8 cellular contexts compared by ENCODE assay signal in genomic region chr9:137223078-137224040, GRCh38. TPM values are rescaled to one million over a fixed set of nuclear protein-coding genes. Genes with fewer than 3 reads are reported as not detected.
A peak's percentile ranks its signal among the peaks of the same experiment; 100 is the strongest.
DNase-seq lines count a peak whose midpoint lies in the region; ATAC-seq and TF ChIP-seq lines count a peak whose summit lies in the region.

No MANE protein-coding gene starts in this region.

- H3K27ac ChIP-seq in caudate nucleus (ENCODE audit: low read depth, low read length): peak overlapping the region; percentile 71

- ATAC-seq in HG03175 (IDR thresholded peaks at IDR 0.05; ENCODE audit: unreplicated experiment): peak; percentile 74
- peak; percentile 73 for ATAC-seq in WTC11

- in situ Hi-C loops in GM18951 (cut with MboI; ENCODE audit: low sequenced_read_pairs, unreplicated experiment): loop anchor here (10.0 kb wide), 1 partner anchor 99 kb away; no protein-coding TSS in a partner anchor

- H3K4me3 Mint-ChIP-seq in WTC11: peak overlapping the region; percentile 77

- POLR2A ChIA-PET in WTC11 (lab: Charles Lee): interaction anchor here (0.7 to 2.8 kb wide), 8 partner anchors 12 to 194 kb away, joined by 3 to 12 read pairs (median 4); partner anchors contain the start of genes MAN1B1 and TPRN

- DNase-seq in AG08396 (ENCODE audit: low spot score) (peak; percentile 100), NCI-H2227 treated with DMSO at 0.1 percent for 48 hours (lab: John Stamatoyannopoulos, UW) (peak; percentile 88), WTC11 (ENCODE audit: low spot score) (peak; percentile 97), caudate nucleus (lab: John Stamatoyannopoulos, UW) (peak; percentile 84 to 99 (median 96)), inferior parietal cortex (ENCODE audit: extremely low spot score) (peak; percentile 97), smooth muscle cell of the brain vasculature (ENCODE audit: low read depth, low spot score) (peak; percentile 95)

- H3K9me3 Mint-ChIP-seq in WTC11: no peaks in the 10 kb centered on the region

- H3K36me3 Mint-ChIP-seq in WTC11: no peaks in the 10 kb centered on the region

- peak; percentile 86 for TF ChIP-seq POLR2A in GM18951 (IDR thresholded peaks at IDR 0.05; ENCODE audit: extremely low read depth, insufficient read depth, insufficient read length)

- H3K4me1 Mint-ChIP-seq in WTC11: peaks cover 3% of the 10 kb centered on the region

- no peak for TF ChIP-seq CTCF in WTC11 (IDR thresholded peaks at IDR 0.05)

- CTCF ChIA-PET in WTC11 (lab: Charles Lee): interaction anchor here (0.6 to 8.9 kb wide), 35 partner anchors 10 to 459 kb away, joined by 3 to 143 read pairs (median 5); partner anchors contain the start of genes EXD3, GRIN1, NOXA1 and NPDC1

- no peak overlapping the region for H3K27ac Mint-ChIP-seq in WTC11

- H3K27me3 Mint-ChIP-seq in WTC11 (ENCODE audit: low read depth): no peaks in the 10 kb centered on the region

TF ChIP-seq in WTC11, 78 proteins besides CTCF, POLR2A, EP300 and RAD21 (continues in another document):
- peak; percentile 43 for TF ChIP-seq NFYB (CRISPR knock-in tag; conservative IDR thresholded peaks at IDR 0.05; ENCODE audit: low read depth)
- no peak for TF ChIP-seq NFE2L1 (CRISPR knock-in tag; IDR thresholded peaks at IDR 0.05)
- no peak for TF ChIP-seq SMAD4 (CRISPR knock-in tag; IDR thresholded peaks at IDR 0.05)
- 0 out of 2 replicates have a peak, but pooled peaks have one; percentile 14 for TF ChIP-seq FOXK1 (CRISPR knock-in tag; IDR thresholded peaks at IDR 0.05)
- TF ChIP-seq KAT7 (CRISPR knock-in tag; IDR thresholded peaks at IDR 0.05; ENCODE audit: borderline replicate concordance): no peak
- TF ChIP-seq SMAD3 (CRISPR knock-in tag; IDR thresholded peaks at IDR 0.05; ENCODE audit: borderline replicate concordance): no peak
- peak; percentile 97 for TF ChIP-seq PRDM15 (CRISPR knock-in tag; IDR thresholded peaks at IDR 0.05)
- TF ChIP-seq, protein P1, sequence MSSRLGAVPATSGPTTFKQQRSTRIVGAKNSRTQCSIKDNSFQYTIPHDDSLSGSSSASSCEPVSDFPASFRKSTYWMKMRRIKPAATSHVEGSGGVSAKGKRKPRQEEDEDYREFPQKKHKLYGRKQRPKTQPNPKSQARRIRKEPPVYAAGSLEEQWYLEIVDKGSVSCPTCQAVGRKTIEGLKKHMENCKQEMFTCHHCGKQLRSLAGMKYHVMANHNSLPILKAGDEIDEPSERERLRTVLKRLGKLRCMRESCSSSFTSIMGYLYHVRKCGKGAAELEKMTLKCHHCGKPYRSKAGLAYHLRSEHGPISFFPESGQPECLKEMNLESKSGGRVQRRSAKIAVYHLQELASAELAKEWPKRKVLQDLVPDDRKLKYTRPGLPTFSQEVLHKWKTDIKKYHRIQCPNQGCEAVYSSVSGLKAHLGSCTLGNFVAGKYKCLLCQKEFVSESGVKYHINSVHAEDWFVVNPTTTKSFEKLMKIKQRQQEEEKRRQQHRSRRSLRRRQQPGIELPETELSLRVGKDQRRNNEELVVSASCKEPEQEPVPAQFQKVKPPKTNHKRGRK (CRISPR knock-in tag; IDR thresholded peaks at IDR 0.05; ENCODE audit: borderline replicate concordance): no peak
- TF ChIP-seq ZNF138 (CRISPR knock-in tag; conservative IDR thresholded peaks at IDR 0.05): no peak
- TF ChIP-seq, protein P2, sequence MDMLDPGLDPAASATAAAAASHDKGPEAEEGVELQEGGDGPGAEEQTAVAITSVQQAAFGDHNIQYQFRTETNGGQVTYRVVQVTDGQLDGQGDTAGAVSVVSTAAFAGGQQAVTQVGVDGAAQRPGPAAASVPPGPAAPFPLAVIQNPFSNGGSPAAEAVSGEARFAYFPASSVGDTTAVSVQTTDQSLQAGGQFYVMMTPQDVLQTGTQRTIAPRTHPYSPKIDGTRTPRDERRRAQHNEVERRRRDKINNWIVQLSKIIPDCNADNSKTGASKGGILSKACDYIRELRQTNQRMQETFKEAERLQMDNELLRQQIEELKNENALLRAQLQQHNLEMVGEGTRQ (CRISPR knock-in tag; IDR thresholded peaks at IDR 0.05): no peak
- TF ChIP-seq, protein P3, sequence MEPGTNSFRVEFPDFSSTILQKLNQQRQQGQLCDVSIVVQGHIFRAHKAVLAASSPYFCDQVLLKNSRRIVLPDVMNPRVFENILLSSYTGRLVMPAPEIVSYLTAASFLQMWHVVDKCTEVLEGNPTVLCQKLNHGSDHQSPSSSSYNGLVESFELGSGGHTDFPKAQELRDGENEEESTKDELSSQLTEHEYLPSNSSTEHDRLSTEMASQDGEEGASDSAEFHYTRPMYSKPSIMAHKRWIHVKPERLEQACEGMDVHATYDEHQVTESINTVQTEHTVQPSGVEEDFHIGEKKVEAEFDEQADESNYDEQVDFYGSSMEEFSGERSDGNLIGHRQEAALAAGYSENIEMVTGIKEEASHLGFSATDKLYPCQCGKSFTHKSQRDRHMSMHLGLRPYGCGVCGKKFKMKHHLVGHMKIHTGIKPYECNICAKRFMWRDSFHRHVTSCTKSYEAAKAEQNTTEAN (CRISPR knock-in tag; IDR thresholded peaks at IDR 0.05): 0 out of 2 replicates have a peak, but pooled peaks have one; percentile 12
- TF ChIP-seq, protein P4, sequence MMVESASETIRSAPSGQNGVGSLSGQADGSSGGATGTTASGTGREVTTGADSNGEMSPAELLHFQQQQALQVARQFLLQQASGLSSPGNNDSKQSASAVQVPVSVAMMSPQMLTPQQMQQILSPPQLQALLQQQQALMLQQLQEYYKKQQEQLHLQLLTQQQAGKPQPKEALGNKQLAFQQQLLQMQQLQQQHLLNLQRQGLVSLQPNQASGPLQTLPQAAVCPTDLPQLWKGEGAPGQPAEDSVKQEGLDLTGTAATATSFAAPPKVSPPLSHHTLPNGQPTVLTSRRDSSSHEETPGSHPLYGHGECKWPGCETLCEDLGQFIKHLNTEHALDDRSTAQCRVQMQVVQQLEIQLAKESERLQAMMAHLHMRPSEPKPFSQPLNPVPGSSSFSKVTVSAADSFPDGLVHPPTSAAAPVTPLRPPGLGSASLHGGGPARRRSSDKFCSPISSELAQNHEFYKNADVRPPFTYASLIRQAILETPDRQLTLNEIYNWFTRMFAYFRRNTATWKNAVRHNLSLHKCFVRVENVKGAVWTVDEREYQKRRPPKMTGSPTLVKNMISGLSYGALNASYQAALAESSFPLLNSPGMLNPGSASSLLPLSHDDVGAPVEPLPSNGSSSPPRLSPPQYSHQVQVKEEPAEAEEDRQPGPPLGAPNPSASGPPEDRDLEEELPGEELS (CRISPR knock-in tag; IDR thresholded peaks at IDR 0.05): peak; percentile 50; the same call in 1 of the 2 replicates
- TF ChIP-seq RELA (CRISPR knock-in tag; IDR thresholded peaks at IDR 0.05; ENCODE audit: borderline replicate concordance): no peak

RNA-seq across cellular contexts. Expression of gene RNF208, which starts 1.3 kb away (rescaled TPM):
- total RNA-seq in WTC11 (2021): 13.3 to 14.8 TPM (median 14.3 TPM) in 3 replicates

RNA-seq across cellular contexts. Expression of gene CYSRT1, which starts 1.6 kb away (rescaled TPM):
- 2.8 to 3.5 TPM (median 2.9 TPM) in 3 replicates for total RNA-seq in WTC11 (2021)

RNA-seq across cellular contexts. Expression of gene RNF224, which starts 3.9 kb away (rescaled TPM):
- 0.32 to 0.59 TPM (median 0.41 TPM) in 3 replicates for total RNA-seq in WTC11 (2021)

RNA-seq across cellular contexts. Expression of gene SLC34A3, which starts 7.3 kb away (rescaled TPM):
- total RNA-seq in WTC11 (2021): 0.13 to 0.23 TPM (median 0.14 TPM) in 3 replicates

RNA-seq across cellular contexts. Expression of gene TUBB4B, which starts 17.7 kb away (rescaled TPM):
- 373 to 376 TPM (median 375 TPM) in 3 replicates for total RNA-seq in WTC11 (2021)

Comparison
In these comparisons a context has a peak if more than half of its experiments do, and no peak if none do; other contexts are left out.
1. Peak in every context shown above with its lines: DNase-seq, ATAC-seq and H3K27ac ChIP-seq.